In the genomic region with DNA sequence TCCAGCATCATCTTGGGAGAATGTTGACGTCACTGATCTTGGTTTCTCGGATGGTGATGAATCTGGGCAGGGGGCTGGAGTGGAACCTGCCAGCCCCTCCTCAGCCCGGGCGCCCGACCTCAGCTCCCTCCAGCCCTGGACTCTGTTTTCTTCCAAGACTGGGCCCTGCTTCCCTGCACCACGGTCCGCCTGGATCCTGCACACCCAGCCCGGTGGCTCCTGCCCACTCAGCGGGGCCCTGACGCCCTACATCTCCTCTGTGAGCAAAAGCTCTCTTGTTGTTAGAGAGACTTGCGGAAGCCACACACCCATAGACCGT, we compare ENCODE assay signal across 22 cellular contexts. TPM values are rescaled to one million over a fixed set of nuclear protein-coding genes. Genes with fewer than 3 reads are reported as not detected.
"Had no signal": no experiment of that assay in that cellular context is flagged by ENCODE, and none has a peak within 500 bp of the region (broad histone marks: within the 10 kb centered on the region; RNA-seq: fewer than 3 reads in every experiment).

No MANE protein-coding gene starts in this region.

- H3K27ac ChIP-seq: cardiac muscle cell, esophagus squamous epithelium, gastroesophageal sphincter, lower lobe of right lung, suprapubic skin, thyroid gland, upper lobe of left lung had no signal

- FAIRE-seq: colon, keratinocyte had no signal

- H3K9me3 ChIP-seq: esophagus squamous epithelium, gastroesophageal sphincter, lower lobe of right lung, suprapubic skin, thyroid gland, upper lobe of left lung had no signal

- H3K27me3 ChIP-seq: cardiac muscle cell, gastroesophageal sphincter, thyroid gland, upper lobe of left lung had no signal

- H3K36me3 ChIP-seq: cardiac muscle cell, esophagus squamous epithelium, gastroesophageal sphincter, lower lobe of right lung, suprapubic skin, thyroid gland, upper lobe of left lung had no signal

- DNase-seq: dermis blood vessel endothelial cell; esophagus squamous epithelium; foreskin fibroblast; glutamatergic neuron; immature natural killer cell; left colon; lower lobe of right lung; midbrain; naive B cell; stimulated activated CD4-positive, alpha-beta T cell treated with anti-CD3 and anti-CD28 coated beads, Interleukin-4, amount 100 ng/mL, for 1 hour; stimulated activated CD8-positive, alpha-beta memory T cell treated with anti-CD3 and anti-CD28 coated beads, Interleukin-4, amount 100 ng/mL, for 48 hours; stimulated activated naive CD8-positive, alpha-beta T cell treated with anti-CD3 and anti-CD28 coated beads, Interleukin-15, Interleukin-2, amounts not matched to agents 100 U/mL and 50 U/mL, for 24 hours; thyroid gland; upper lobe of left lung had no signal

- H3K4me1 ChIP-seq: thyroid gland had no signal

- H3K4me3 ChIP-seq: cardiac muscle cell, esophagus squamous epithelium, gastroesophageal sphincter, lower lobe of right lung, smooth muscle cell, suprapubic skin, thyroid gland, upper lobe of left lung had no signal

- ATAC-seq: gastroesophageal sphincter; left colon; lower lobe of right lung; right cardiac atrium; stimulated activated effector memory CD8-positive, alpha-beta T cell treated with anti-CD3 and anti-CD28 coated beads, Interleukin-12 subunit alpha, Interleukin-12 subunit beta, amount 100 ng/mL, for 72 hours; stimulated activated naive CD8-positive, alpha-beta T cell treated with anti-CD3 and anti-CD28 coated beads, Interleukin-15, Interleukin-2, amounts not matched to agents 100 U/mL and 50 U/mL, for 24 hours had no signal

- H3K4me2 ChIP-seq: smooth muscle cell had no signal

RNA-seq across cellular contexts. Expression of a gene that starts 22.6 kb away (rescaled TPM):
- polyA plus RNA-seq: immature natural killer cell had no signal
